ENCODE assay signal across 1 cellular context in genomic region chr3:146087121-146087520, GRCh38.
TF ChIP-seq lines count a peak whose summit lies in the region.

No MANE protein-coding gene starts in this region.

TF ChIP-seq in HepG2, 621 proteins besides CTCF, POLR2A, EP300 and RAD21 (continued from another document):
- no peak for TF ChIP-seq GMEB1 (CRISPR knock-in tag; IDR thresholded peaks at IDR 0.05; ENCODE audit: borderline replicate concordance)
TF ChIP-seq in HepG2: peak in this region for 2.
